Comparison of ENCODE assay signal across 1 cellular context in genomic region chr1:159132271-159132881, GRCh38.
TF ChIP-seq lines count a peak whose summit lies in the region.

No MANE protein-coding gene starts in this region.

TF ChIP-seq in HCT116, 20 proteins besides CTCF, POLR2A, EP300 and RAD21 (continued from another document):
- TF ChIP-seq SRF (IDR thresholded peaks at IDR 0.05; ENCODE audit: low read depth) (no peak), CEBPB (IDR thresholded peaks at IDR 0.05; ENCODE audit: low read depth) (no peak), MAX (IDR thresholded peaks at IDR 0.05) (no peak), EZH2 (IDR thresholded peaks at IDR 0.05) (no peak)
- TF ChIP-seq, protein P1, sequence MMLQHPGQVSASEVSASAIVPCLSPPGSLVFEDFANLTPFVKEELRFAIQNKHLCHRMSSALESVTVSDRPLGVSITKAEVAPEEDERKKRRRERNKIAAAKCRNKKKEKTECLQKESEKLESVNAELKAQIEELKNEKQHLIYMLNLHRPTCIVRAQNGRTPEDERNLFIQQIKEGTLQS (IDR thresholded peaks at IDR 0.05): no peak
